23 cellular contexts compared by ENCODE assay signal in genomic region chr7:124275411-124275810, GRCh38.
A peak's percentile ranks its signal among the peaks of the same experiment; 100 is the strongest.
DNase-seq lines count a peak whose midpoint lies in the region; ATAC-seq, FAIRE-seq and TF ChIP-seq lines count a peak whose summit lies in the region.
"Had no signal": no experiment of that assay in that cellular context is flagged by ENCODE, and none has a peak within 500 bp of the region (broad histone marks: within the 10 kb centered on the region; RNA-seq: fewer than 3 reads in every experiment).

No MANE protein-coding gene starts in this region.

- no peak for TF ChIP-seq CTCF in AG04450 (IDR thresholded peaks at IDR 0.05; ENCODE audit: low read depth, low read length)
- TF ChIP-seq CTCF in D721Med (IDR thresholded peaks at IDR 0.05; ENCODE audit: insufficient read depth, missing control alignments), result no peak

- no peak for FAIRE-seq in D721Med (lab: Jason Lieb, UNC)
- FAIRE-seq: TTC549 had no signal

- CTCF ChIA-PET in AG04450 (lab: Charles Lee), result interaction anchor here (0.6 to 2.0 kb wide), 12 partner anchors 8 to 784 kb away, joined by 3 to 7 read pairs (median 4); no protein-coding TSS in a partner anchor

- ATAC-seq in GM21619 (IDR thresholded peaks at IDR 0.05; ENCODE audit: unreplicated experiment) (no peak), GM21515 (IDR thresholded peaks at IDR 0.05; ENCODE audit: unreplicated experiment) (no peak)
- ATAC-seq: activated T-helper 17 cell treated with anti-CD3 and anti-CD28 coated beads, Interleukin-2, amount 50 U/mL, for 72 hours; left ventricle myocardium superior had no signal

- H3K4me3 ChIP-seq in AG04450 (ENCODE audit: low read depth, low read length), result no peak overlapping the region
- H3K4me3 ChIP-seq: breast epithelium, SJSA1 had no signal

- peak; percentile 7 for DNase-seq in AG04450 (ENCODE audit: low read depth, low spot score)
- DNase-seq in NCI-H1105 treated with DMSO at 0.1 percent for 48 hours (lab: John Stamatoyannopoulos, UW), result peak; percentile 50
- peak; percentile 29 for DNase-seq in NCI-H526 treated with DMSO at 0.1 percent for 48 hours (lab: John Stamatoyannopoulos, UW)
- DNase-seq in amniotic epithelial cell (ENCODE audit: low read depth), result peak; percentile 14
- DNase-seq in D721Med (ENCODE audit: insufficient read length, low spot score), result no peak
- DNase-seq in hippocampal formation (lab: John Stamatoyannopoulos, UW), result no peak
- DNase-seq: 8988T; activated CD4-positive, CD25-positive, alpha-beta regulatory T cell treated with anti-CD3 and anti-CD28 coated beads, Interleukin-2, amount 50 U/mL, for 72 hours; activated naive CD4-positive, alpha-beta T cell treated with anti-CD3 and anti-CD28 coated beads, Interleukin-2, amount 50 U/mL, for 16 hours; CD4-positive, alpha-beta memory T cell; DMS79; GDM1; left ventricle myocardium superior; naive B cell; NCI-H2081 treated with DMSO at 0.1 percent for 48 hours; NCI-H510A; stimulated activated naive CD4-positive, alpha-beta T cell treated with Interleukin-2 at 50 U/mL for 16 hours had no signal

- no peak overlapping the region for H3K27ac ChIP-seq in AG04450 (ENCODE audit: low read depth, low read length)
- H3K27ac ChIP-seq: breast epithelium, SJSA1 had no signal

- POLR2A ChIA-PET in AG04450 (lab: Yijun Ruan, JAX), result no interaction called here

- no peaks in the 10 kb centered on the region for H3K9me3 ChIP-seq in AG04450 (ENCODE audit: control insufficient read depth, insufficient read depth, low read length)
- H3K9me3 ChIP-seq: breast epithelium, SJSA1 had no signal

- H3K27me3 ChIP-seq in AG04450 (ENCODE audit: control insufficient read depth, insufficient read depth, low read length), result no peaks in the 10 kb centered on the region
- H3K27me3 ChIP-seq: breast epithelium, SJSA1 had no signal

Comparison
In these comparisons a context has a peak if more than half of its experiments do, and no peak if none do; other contexts are left out.
1. DNase-seq: peak in AG04450 (single experiment), NCI-H1105 treated with DMSO at 0.1 percent for 48 hours (single experiment), NCI-H526 treated with DMSO at 0.1 percent for 48 hours (single experiment) and amniotic epithelial cell (single experiment); none in D721Med (single experiment) and hippocampal formation (0 of 2).